11 cellular contexts compared by ENCODE assay signal in the genomic region with DNA sequence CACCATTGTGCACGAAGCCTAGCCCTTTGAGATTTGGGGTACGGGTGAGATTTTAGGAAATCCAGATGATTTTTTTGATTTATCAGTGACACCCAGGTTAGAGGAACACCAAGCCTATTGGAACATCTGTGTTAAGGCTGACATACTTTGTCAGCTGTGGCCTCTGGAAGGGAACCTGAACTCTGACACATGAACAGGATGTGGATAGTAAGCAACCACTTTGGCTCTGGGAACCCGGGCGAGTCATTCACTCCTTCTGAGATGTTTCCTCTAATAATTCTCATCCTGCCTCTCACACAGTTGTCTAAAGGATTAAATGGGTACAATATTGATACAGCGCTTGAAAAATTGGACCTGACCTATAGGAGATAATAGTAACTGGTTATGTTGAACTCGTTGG.
DNase-seq lines count a peak whose midpoint lies in the region; ATAC-seq, FAIRE-seq and TF ChIP-seq lines count a peak whose summit lies in the region.
"Had no signal": no experiment of that assay in that cellular context is flagged by ENCODE, and none has a peak within 500 bp of the region (broad histone marks: within the 10 kb centered on the region; RNA-seq: fewer than 3 reads in every experiment).

No MANE protein-coding gene starts in this region.

- H3K9me3 ChIP-seq in keratinocyte (ENCODE audit: control insufficient read depth, low read depth, low read length), result no peaks in the 10 kb centered on the region
- H3K9me3 ChIP-seq: right atrium auricular region, stomach had no signal

- dilution Hi-C loops in keratinocyte (cut with MboI; ENCODE audit: extremely low pct_ligation_motif_present, low sequenced_read_pairs), result no loop called here

- POLR2A ChIA-PET in activated CD8-positive, alpha-beta T cell treated with anti-CD3 and anti-CD28 coated beads, Interleukin-2, amount 10 ng/mL, durations not matched to agents 7 days and 5 days (lab: Charles Lee), result no interaction called here

- no peaks in the 10 kb centered on the region for H3K27me3 ChIP-seq in keratinocyte (ENCODE audit: control insufficient read depth, extremely low read depth, insufficient read depth, low read length)
- no peaks in the 10 kb centered on the region for H3K27me3 ChIP-seq in dorsolateral prefrontal cortex
- H3K27me3 ChIP-seq: right atrium auricular region, stomach had no signal

- H3K9ac ChIP-seq in keratinocyte (ENCODE audit: control insufficient read depth, extremely low read depth, insufficient read depth, low read length), result no peak overlapping the region

- H3K27me3 Mint-ChIP-seq in HFFc6 (ENCODE audit: insufficient read depth), result peaks cover 3% of the 10 kb centered on the region; the same call in 1 of the 2 replicates
- peaks cover 15% of the 10 kb centered on the region for H3K27me3 Mint-ChIP-seq in activated CD8-positive, alpha-beta T cell treated with anti-CD3 and anti-CD28 coated beads, Interleukin-2, amount 10 ng/mL, durations not matched to agents 7 days and 5 days (ENCODE audit: low read depth)
- peaks cover 9% of the 10 kb centered on the region for H3K27me3 Mint-ChIP-seq in stimulated activated memory B cell treated with anti-CD40 and anti-IgM and Interleukin-4, amounts not matched to agents 10 μg/mL and 1 μg/mL and 100 μg/mL, for 72 hours

- peak; percentile 69 for FAIRE-seq in keratinocyte (lab: Jason Lieb, UNC)

- no peak for TF ChIP-seq CTCF in HFFc6 (IDR thresholded peaks at IDR 0.05)
- no peak for TF ChIP-seq CTCF in keratinocyte (optimal IDR thresholded peaks at IDR 0.05 in 1 of 3, IDR thresholded peaks at IDR 0.05 in 1 of 3, conservative IDR thresholded peaks at IDR 0.05 in 1 of 3; ENCODE audit: extremely low read depth in 1 of 3, insufficient read depth in 2 of 3, low read length in 3 of 3)
- TF ChIP-seq CTCF in dorsolateral prefrontal cortex (IDR thresholded peaks at IDR 0.05 in 54 of 56, conservative IDR thresholded peaks at IDR 0.05 in 2 of 56; ENCODE audit: low read depth in 1 of 56, partially characterized antibody in 56 of 56), result no peak

- H3K4me2 ChIP-seq in keratinocyte (ENCODE audit: control insufficient read depth, extremely low read depth, insufficient read depth, low read depth, low read length), result no peak overlapping the region

- peaks cover 14% of the 10 kb centered on the region for H3K36me3 Mint-ChIP-seq in HFFc6 (ENCODE audit: low read depth)
- H3K36me3 Mint-ChIP-seq in activated CD8-positive, alpha-beta T cell treated with anti-CD3 and anti-CD28 coated beads, Interleukin-2, amount 10 ng/mL, durations not matched to agents 7 days and 5 days (ENCODE audit: low read depth), result no peaks in the 10 kb centered on the region
- no peaks in the 10 kb centered on the region for H3K36me3 Mint-ChIP-seq in stimulated activated memory B cell treated with anti-CD40 and anti-IgM and Interleukin-4, amounts not matched to agents 10 μg/mL and 1 μg/mL and 100 μg/mL, for 72 hours

- no peak overlapping the region for H3K4me3 ChIP-seq in keratinocyte (ENCODE audit: control insufficient read depth in 2 of 3, extremely low read depth in 1 of 3, insufficient read depth in 2 of 3, low read depth in 1 of 3, low read length in 3 of 3)
- H3K4me3 ChIP-seq in dorsolateral prefrontal cortex, result no peak overlapping the region
- H3K4me3 ChIP-seq: right atrium auricular region, stomach had no signal

- CTCF ChIA-PET in activated CD8-positive, alpha-beta T cell treated with anti-CD3 and anti-CD28 coated beads, Interleukin-2, amount 10 ng/mL, durations not matched to agents 7 days and 5 days (lab: Charles Lee), result interaction anchor here (0.6 to 1.3 kb wide), 4 partner anchors 10 to 95 kb away, joined by 3 to 6 read pairs (median 4); no protein-coding TSS in a partner anchor

- DNase-seq in AG20443 (ENCODE audit: low spot score), result peak; percentile 58
- peak; percentile 56 for DNase-seq in HFFc6
- DNase-seq in activated CD8-positive, alpha-beta T cell treated with anti-CD3 and anti-CD28 coated beads, Interleukin-2, amount 10 ng/mL, durations not matched to agents 7 days and 5 days, result peak; percentile 32
- no peak for DNase-seq in keratinocyte (ENCODE audit: low read depth, low spot score)
- DNase-seq in dorsolateral prefrontal cortex, result no peak
- no peak for DNase-seq in C1 segment of cervical spinal cord (lab: John Stamatoyannopoulos, UW)
- DNase-seq: GDM1, stomach had no signal

- no peaks in the 10 kb centered on the region for H3K79me2 ChIP-seq in keratinocyte (ENCODE audit: control insufficient read depth, insufficient read depth, low read length)

- H3K4me1 Mint-ChIP-seq in HFFc6 (ENCODE audit: low read depth), result peaks cover 87% of the 10 kb centered on the region
- H3K4me1 Mint-ChIP-seq in activated CD8-positive, alpha-beta T cell treated with anti-CD3 and anti-CD28 coated beads, Interleukin-2, amount 10 ng/mL, durations not matched to agents 7 days and 5 days (ENCODE audit: low read depth), result peaks cover 11% of the 10 kb centered on the region
- H3K4me1 Mint-ChIP-seq in stimulated activated memory B cell treated with anti-CD40 and anti-IgM and Interleukin-4, amounts not matched to agents 10 μg/mL and 1 μg/mL and 100 μg/mL, for 72 hours, result no peaks in the 10 kb centered on the region

- H3K4me3 Mint-ChIP-seq in HFFc6, result no peak overlapping the region
- no peak overlapping the region for H3K4me3 Mint-ChIP-seq in activated CD8-positive, alpha-beta T cell treated with anti-CD3 and anti-CD28 coated beads, Interleukin-2, amount 10 ng/mL, durations not matched to agents 7 days and 5 days
- no peak overlapping the region for H3K4me3 Mint-ChIP-seq in stimulated activated memory B cell treated with anti-CD40 and anti-IgM and Interleukin-4, amounts not matched to agents 10 μg/mL and 1 μg/mL and 100 μg/mL, for 72 hours

- no peaks in the 10 kb centered on the region for H3K36me3 ChIP-seq in keratinocyte (ENCODE audit: control insufficient read depth in 2 of 2, extremely low read depth in 1 of 2, insufficient read depth in 2 of 2, low read length in 2 of 2)
- H3K36me3 ChIP-seq: right atrium auricular region, stomach had no signal

- ATAC-seq in activated CD8-positive, alpha-beta T cell treated with anti-CD3 and anti-CD28 coated beads, Interleukin-2, amount 10 ng/mL, durations not matched to agents 7 days and 5 days, result no peak
- ATAC-seq in stimulated activated memory B cell treated with anti-CD40 and anti-IgM and Interleukin-4, amounts not matched to agents 10 μg/mL and 1 μg/mL and 100 μg/mL, for 72 hours, result no peak
- ATAC-seq in HG03565 (IDR thresholded peaks at IDR 0.05; ENCODE audit: unreplicated experiment), result no peak

- no peaks in the 10 kb centered on the region for H3K9me1 ChIP-seq in keratinocyte (ENCODE audit: control insufficient read depth, extremely low read depth, insufficient read depth, low read length)

- H3K9me3 Mint-ChIP-seq in HFFc6, result peaks cover 18% of the 10 kb centered on the region
- H3K9me3 Mint-ChIP-seq in activated CD8-positive, alpha-beta T cell treated with anti-CD3 and anti-CD28 coated beads, Interleukin-2, amount 10 ng/mL, durations not matched to agents 7 days and 5 days (ENCODE audit: insufficient read depth), result no peaks in the 10 kb centered on the region
- peaks cover 3% of the 10 kb centered on the region for H3K9me3 Mint-ChIP-seq in stimulated activated memory B cell treated with anti-CD40 and anti-IgM and Interleukin-4, amounts not matched to agents 10 μg/mL and 1 μg/mL and 100 μg/mL, for 72 hours

- H3K27ac ChIP-seq in keratinocyte (ENCODE audit: control insufficient read depth, insufficient read depth, low read length), result no peak overlapping the region
- H3K27ac ChIP-seq in dorsolateral prefrontal cortex, result peak overlapping the region in 1 of 59 donors; percentile 16
- H3K27ac ChIP-seq: right atrium auricular region, stomach had no signal

- H4K20me1 ChIP-seq in keratinocyte (ENCODE audit: control insufficient read depth, extremely low read depth, insufficient read depth, low read length), result no peaks in the 10 kb centered on the region

- H2AFZ ChIP-seq in keratinocyte (ENCODE audit: control insufficient read depth, low read length), result no peak overlapping the region

- peaks cover 39% of the 10 kb centered on the region for H3K4me1 ChIP-seq in keratinocyte (ENCODE audit: control insufficient read depth, extremely low read depth, insufficient read depth, low read length)
- H3K4me1 ChIP-seq: right atrium auricular region, stomach had no signal

- H3K27ac Mint-ChIP-seq in HFFc6, result peak overlapping the region; percentile 74
- no peak overlapping the region for H3K27ac Mint-ChIP-seq in activated CD8-positive, alpha-beta T cell treated with anti-CD3 and anti-CD28 coated beads, Interleukin-2, amount 10 ng/mL, durations not matched to agents 7 days and 5 days
- H3K27ac Mint-ChIP-seq in stimulated activated memory B cell treated with anti-CD40 and anti-IgM and Interleukin-4, amounts not matched to agents 10 μg/mL and 1 μg/mL and 100 μg/mL, for 72 hours, result no peak overlapping the region

- intact Hi-C loops in dorsolateral prefrontal cortex (cut with DNase I), result loop anchor here in 1 of 2 donors (10.0 kb wide), 1 partner anchor 267 kb away; no protein-coding TSS in a partner anchor

Comparison
In these comparisons a context has a peak if more than half of its experiments do, and no peak if none do; other contexts are left out.
1. DNase-seq: peak in AG20443 (single experiment), HFFc6 (single experiment) and activated CD8-positive, alpha-beta T cell treated with anti-CD3 and anti-CD28 coated beads, Interleukin-2, amount 10 ng/mL, durations not matched to agents 7 days and 5 days (single experiment); none in keratinocyte (single experiment), dorsolateral prefrontal cortex (0 of 10) and C1 segment of cervical spinal cord (0 of 14).